In the genomic region with DNA sequence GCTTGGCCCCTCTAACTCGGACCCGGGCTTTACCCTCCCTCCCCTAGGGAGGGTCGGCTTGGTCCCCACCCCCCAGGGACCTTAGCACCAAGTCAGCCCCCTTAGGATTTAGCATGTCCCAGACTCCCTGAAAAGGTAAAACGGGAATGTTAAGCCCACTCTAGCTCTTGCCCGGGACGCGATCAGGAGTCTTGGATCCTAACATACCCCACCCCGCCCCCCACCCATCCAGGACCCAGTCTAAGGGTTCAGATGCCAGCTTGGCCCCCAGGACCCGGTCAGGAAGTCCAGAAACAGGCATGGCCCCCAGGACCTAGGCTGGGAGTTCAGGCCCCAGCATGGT, we compare ENCODE assay signal across 9 cellular contexts. TPM values are rescaled to one million over a fixed set of nuclear protein-coding genes. Genes with fewer than 3 reads are reported as not detected.
DNase-seq lines count a peak whose midpoint lies in the region; ATAC-seq and TF ChIP-seq lines count a peak whose summit lies in the region.
"Had no signal": no experiment of that assay in that cellular context is flagged by ENCODE, and none has a peak within 500 bp of the region (broad histone marks: within the 10 kb centered on the region; RNA-seq: fewer than 3 reads in every experiment).

No MANE protein-coding gene starts in this region.

- no peaks in the 10 kb centered on the region for H3K9me3 ChIP-seq in right cardiac atrium (ENCODE audit: control insufficient read depth, low read length)

- H3K36me3 ChIP-seq in rectal smooth muscle tissue (ENCODE audit: control insufficient read depth, insufficient read depth, low read length): no peaks in the 10 kb centered on the region

- H3K4me3 ChIP-seq in right cardiac atrium (ENCODE audit: low read length): peak overlapping the region; percentile 50
- peak overlapping the region; percentile 28 for H3K4me3 ChIP-seq in rectal smooth muscle tissue (ENCODE audit: low read length)

- intact Hi-C loops in right cardiac atrium (cut with DNase I): loop anchor here in 2 of 4 donors (10.0 kb wide), 2 partner anchors 51 to 61 kb away; a partner anchor contains a TSS

- TF ChIP-seq CTCF in RWPE1 (conservative IDR thresholded peaks at IDR 0.05; ENCODE audit: low read depth): no peak

- H3K4me1 ChIP-seq in right cardiac atrium (ENCODE audit: control insufficient read depth, insufficient read depth, low read length) (peaks cover 6% of the 10 kb centered on the region), rectal smooth muscle tissue (ENCODE audit: control insufficient read depth, insufficient read depth, low read length) (peaks cover 7% of the 10 kb centered on the region)

- H3K27me3 ChIP-seq in right cardiac atrium (ENCODE audit: control insufficient read depth, insufficient read depth): no peaks in the 10 kb centered on the region
- H3K27me3 ChIP-seq in rectal smooth muscle tissue (ENCODE audit: control insufficient read depth, insufficient read depth, low read length): peaks cover 2% of the 10 kb centered on the region

- no peak overlapping the region for H3K9ac ChIP-seq in rectal smooth muscle tissue (ENCODE audit: low read length)

- in situ Hi-C loops in Caki2 (cut with HindIII; ENCODE audit: low pct_unique_long_range_greater_than_20kb, low sequenced_read_pairs): no loop called here

- no peak for ATAC-seq in right cardiac atrium
- no peak for ATAC-seq in GM21528 (IDR thresholded peaks at IDR 0.05; ENCODE audit: low FRiP score, unreplicated experiment)

- WGBS in right cardiac atrium: 1% methylated on average over 9 of the region's 9 CpGs

- H3K27ac ChIP-seq in RWPE1: peak overlapping the region; percentile 56
- no peak overlapping the region for H3K27ac ChIP-seq in right cardiac atrium (ENCODE audit: low read length)
- no peak overlapping the region for H3K27ac ChIP-seq in rectal smooth muscle tissue (ENCODE audit: low read depth, low read length)

- CTCF ChIA-PET in RWPE1 (lab: Yijun Ruan, JAX): interaction anchor here (0.6 to 1.8 kb wide), 5 partner anchors 39 to 99 kb away, joined by 3 to 11 read pairs (median 4); a partner anchor contains a TSS

- DNase-seq in Caki2 (ENCODE audit: low read depth) (peak; percentile 34), RWPE1 (ENCODE audit: low spot score) (no peak), right cardiac atrium (peak in 1 of 3 donors; percentile 52), dedifferentiated amniotic fluid mesenchymal stem cell (ENCODE audit: extremely low spot score) (no peak), T-helper 9 cell (no peak), AG20443 (ENCODE audit: low spot score) (no peak)
- DNase-seq: stimulated activated CD4-positive, alpha-beta T cell treated with anti-CD3 and anti-CD28 coated beads, Interleukin-12 subunit alpha, Interleukin-12 subunit beta, amount 100 ng/mL, for 4 hours had no signal

- POLR2A ChIA-PET in RWPE1 (lab: Yijun Ruan, JAX; ENCODE audit: low non-redundant PET): interaction anchor here (2.1 kb wide), 1 partner anchor 99 kb away, joined by 10 read pairs; no protein-coding TSS in a partner anchor

RNA-seq across cellular contexts. Expression of a gene that starts 0.4 kb away (rescaled TPM):
- 14.4 and 16.6 TPM in 2 replicates for total RNA-seq in Caki2 (2014; rRNA removed; shearing (Covaris generic); ENCODE audit: low replicate concordance)
- total RNA-seq in right cardiac atrium: 10 to 100 TPM in 3 of 4 donors, 1 to 10 TPM in 1; 8.5 to 12.6 (median 11.5) TPM
- 10.3 TPM for polyA plus RNA-seq in right cardiac atrium

RNA-seq across cellular contexts. Expression of a gene that starts 9.2 kb away (rescaled TPM):
- 2.1 and 5.6 TPM in 2 replicates for total RNA-seq in Caki2 (2014; rRNA removed; shearing (Covaris generic); ENCODE audit: low replicate concordance)
- 1 to 10 TPM; 1.0 to 1.9 (median 1.3) TPM for total RNA-seq in right cardiac atrium
- polyA plus RNA-seq in right cardiac atrium: 1.9 TPM

RNA-seq across cellular contexts. Expression of a gene that starts 28.4 kb away (rescaled TPM):
- 2.2 and 2.6 TPM in 2 replicates for total RNA-seq in Caki2 (2014; rRNA removed; shearing (Covaris generic); ENCODE audit: low replicate concordance)
- 10 to 100 TPM; 23.2 to 32.1 (median 26.3) TPM for total RNA-seq in right cardiac atrium
- 19.7 TPM for polyA plus RNA-seq in right cardiac atrium

RNA-seq across cellular contexts. Expression of a gene that starts 35.4 kb away (rescaled TPM):
- total RNA-seq in Caki2 (2014; rRNA removed; shearing (Covaris generic); ENCODE audit: low replicate concordance): 3.3 and 16.5 TPM in 2 replicates
- 10 to 100 TPM; 14.0 to 25.2 (median 14.5) TPM for total RNA-seq in right cardiac atrium
- 16.1 TPM for polyA plus RNA-seq in right cardiac atrium

RNA-seq across cellular contexts. Expression of a gene that starts 37.4 kb away (rescaled TPM):
- total RNA-seq in Caki2 (2014; rRNA removed; shearing (Covaris generic); ENCODE audit: low replicate concordance): 1.5 TPM in 2 replicates
- total RNA-seq in right cardiac atrium: 10 to 100 TPM; 16.7 to 26.5 (median 24.9) TPM
- polyA plus RNA-seq in right cardiac atrium: 34.2 TPM
